1 cellular context compared by ENCODE assay signal in the genomic region with DNA sequence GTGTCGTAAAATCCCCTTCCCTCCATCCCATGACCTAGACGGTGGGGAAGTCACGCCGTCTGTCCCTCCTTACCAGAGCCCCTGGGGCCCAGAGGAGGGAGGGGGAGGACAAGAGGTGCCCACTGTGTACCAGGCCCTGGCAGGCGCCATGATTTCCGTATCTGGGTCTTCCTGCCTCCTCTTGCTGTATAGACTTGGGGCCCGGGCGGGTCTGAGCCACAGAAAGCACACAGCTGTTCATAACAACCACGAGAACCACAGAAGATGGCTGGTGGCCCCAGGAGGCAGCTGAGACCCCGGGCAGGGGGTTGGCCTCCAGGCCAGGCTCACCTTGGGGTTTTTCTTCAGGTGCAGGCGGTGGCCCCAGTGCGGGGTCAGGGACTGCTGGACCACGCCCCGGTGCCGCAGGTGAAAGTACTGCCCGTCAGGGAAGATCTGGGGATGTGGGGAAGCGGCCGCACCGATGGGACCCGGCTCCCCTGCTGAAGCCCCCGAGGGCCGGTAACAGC.
TF ChIP-seq lines count a peak whose summit lies in the region.

No MANE protein-coding gene starts in this region.

TF ChIP-seq in GM12878, 131 proteins besides CTCF, POLR2A, EP300 and RAD21:
- TF ChIP-seq, protein P1, sequence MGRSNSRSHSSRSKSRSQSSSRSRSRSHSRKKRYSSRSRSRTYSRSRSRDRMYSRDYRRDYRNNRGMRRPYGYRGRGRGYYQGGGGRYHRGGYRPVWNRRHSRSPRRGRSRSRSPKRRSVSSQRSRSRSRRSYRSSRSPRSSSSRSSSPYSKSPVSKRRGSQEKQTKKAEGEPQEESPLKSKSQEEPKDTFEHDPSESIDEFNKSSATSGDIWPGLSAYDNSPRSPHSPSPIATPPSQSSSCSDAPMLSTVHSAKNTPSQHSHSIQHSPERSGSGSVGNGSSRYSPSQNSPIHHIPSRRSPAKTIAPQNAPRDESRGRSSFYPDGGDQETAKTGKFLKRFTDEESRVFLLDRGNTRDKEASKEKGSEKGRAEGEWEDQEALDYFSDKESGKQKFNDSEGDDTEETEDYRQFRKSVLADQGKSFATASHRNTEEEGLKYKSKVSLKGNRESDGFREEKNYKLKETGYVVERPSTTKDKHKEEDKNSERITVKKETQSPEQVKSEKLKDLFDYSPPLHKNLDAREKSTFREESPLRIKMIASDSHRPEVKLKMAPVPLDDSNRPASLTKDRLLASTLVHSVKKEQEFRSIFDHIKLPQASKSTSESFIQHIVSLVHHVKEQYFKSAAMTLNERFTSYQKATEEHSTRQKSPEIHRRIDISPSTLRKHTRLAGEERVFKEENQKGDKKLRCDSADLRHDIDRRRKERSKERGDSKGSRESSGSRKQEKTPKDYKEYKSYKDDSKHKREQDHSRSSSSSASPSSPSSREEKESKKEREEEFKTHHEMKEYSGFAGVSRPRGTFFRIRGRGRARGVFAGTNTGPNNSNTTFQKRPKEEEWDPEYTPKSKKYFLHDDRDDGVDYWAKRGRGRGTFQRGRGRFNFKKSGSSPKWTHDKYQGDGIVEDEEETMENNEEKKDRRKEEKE (IDR thresholded peaks at IDR 0.05), result no peak
- TF ChIP-seq NBN (IDR thresholded peaks at IDR 0.05), result no peak
- no peak for TF ChIP-seq POLR2AphosphoS2 (IDR thresholded peaks at IDR 0.05; ENCODE audit: low read depth, low read length)
- no peak for TF ChIP-seq ZNF384 (IDR thresholded peaks at IDR 0.05; ENCODE audit: borderline replicate concordance, low read depth, low read length)
- TF ChIP-seq MEF2B (IDR thresholded peaks at IDR 0.05; ENCODE audit: partially characterized antibody, poor library complexity, severe bottlenecking), result no peak
- TF ChIP-seq YY1 (IDR thresholded peaks at IDR 0.05; ENCODE audit: low read depth, low read length), result 0 out of 2 replicates have a peak, but pooled peaks have one; percentile 48
